ENCODE assay signal across 8 cellular contexts in genomic region chr9:113875420-113875916, GRCh38. TPM values are rescaled to one million over a fixed set of nuclear protein-coding genes. Genes with fewer than 3 reads are reported as not detected.
DNase-seq lines count a peak whose midpoint lies in the region; ATAC-seq and TF ChIP-seq lines count a peak whose summit lies in the region.

No MANE protein-coding gene starts in this region.

- H3K9me3 ChIP-seq in HCT116 (ENCODE audit: control insufficient read depth in 1 of 2, insufficient read depth in 1 of 2, low read depth in 1 of 2, low read length in 2 of 2) (no peaks in the 10 kb centered on the region), SK-N-MC (ENCODE audit: low read depth, low read length) (no peaks in the 10 kb centered on the region)

- peak overlapping the region; percentile 91 for H2AFZ ChIP-seq in HCT116 (ENCODE audit: low read depth, low read length, poor library complexity, severe bottlenecking)

- H3K36me3 ChIP-seq in HCT116 (ENCODE audit: control insufficient read depth in 1 of 2, insufficient read depth in 2 of 2, low read length in 2 of 2) (no peaks in the 10 kb centered on the region), SK-N-MC (ENCODE audit: insufficient read depth, low read length) (no peaks in the 10 kb centered on the region)

- RAD21 ChIA-PET in HCT116 (lab: Charles Lee; ENCODE audit: low non-redundant PET in 1 of 2, low total read pairs in 2 of 2, uncharacterized antibody in 2 of 2, unreplicated experiment in 2 of 2): no interaction called here

- BruUV-seq in HCT116 (replicated peaks; lab: Mats Ljungman, UMichigan): no TSS peak

- no peaks in the 10 kb centered on the region for H3K27me3 ChIP-seq in HCT116 (ENCODE audit: insufficient read depth, low read length)

- POLR2A ChIA-PET in HCT116 (lab: Charles Lee): no interaction called here

- H3K9me2 ChIP-seq in HCT116 (ENCODE audit: insufficient read depth): no peaks in the 10 kb centered on the region

- H3K4me1 ChIP-seq in HCT116 (ENCODE audit: control insufficient read depth in 1 of 2, insufficient read depth in 2 of 2, low read length in 2 of 2): peaks cover 8% of the 10 kb centered on the region in 2 experiments

- peak overlapping the region; percentile 76 for H3K4me2 ChIP-seq in HCT116 (ENCODE audit: low read length)

- H3K27ac ChIP-seq in HCT116 (ENCODE audit: low read depth, low read length): no peak overlapping the region
- no peak overlapping the region for H3K27ac ChIP-seq in SK-N-MC

- H3K9ac ChIP-seq in HCT116 (ENCODE audit: low read length) (peak overlapping the region; percentile 50), SK-N-MC (ENCODE audit: insufficient read length) (peak overlapping the region; percentile 56)

- H3K79me2 ChIP-seq in HCT116 (ENCODE audit: insufficient read depth, low read length): peaks cover 11% of the 10 kb centered on the region

- intact Hi-C loops in HCT116 (cut with micrococcal nuclease): loop anchor here (5.0 kb wide), 1 partner anchor 138 kb away; no protein-coding TSS in a partner anchor

- no peak for DNase-seq in HCT116 (ENCODE audit: low read depth, low spot score)
- no peak for DNase-seq in SK-N-MC (ENCODE audit: low read depth, low spot score)
- peak; percentile 37 for DNase-seq in fibroblast of peridontal ligament (ENCODE audit: extremely low read depth)
- no peak for DNase-seq in skeletal muscle cell (ENCODE audit: low read depth)
- no peak for DNase-seq in GM20000 (ENCODE audit: low spot score)
- no peak for DNase-seq in UCSD-AML1 (lab: John Stamatoyannopoulos, UW; ENCODE audit: unreplicated experiment)
- DNase-seq in H4 (ENCODE audit: low spot score): no peak
- DNase-seq in kidney glomerular epithelial cell (lab: John Stamatoyannopoulos, UW): no peak

- no peak for ATAC-seq in HCT116

- H3K4me3 ChIP-seq in HCT116 (replicated peaks in 1 of 2; ENCODE audit: low read depth in 1 of 2, low read length in 2 of 2) (peak overlapping the region; percentile 34 to 46), SK-N-MC (peak overlapping the region; percentile 72), skeletal muscle cell (ENCODE audit: low read depth, low read length) (peak overlapping the region; percentile 44)

- no peaks in the 10 kb centered on the region for H4K20me1 ChIP-seq in HCT116 (ENCODE audit: insufficient read depth)

- TF ChIP-seq RAD21 in HCT116 (IDR thresholded peaks at IDR 0.05; ENCODE audit: low read depth): no peak

- CTCF ChIA-PET in HCT116 (lab: Charles Lee): interaction anchor here (0.7 kb wide), 1 partner anchor 1036 kb away, joined by 4 read pairs; no protein-coding TSS in a partner anchor

- TF ChIP-seq POLR2A in HCT116 (IDR thresholded peaks at IDR 0.05; ENCODE audit: borderline replicate concordance, extremely low read depth, insufficient read depth, insufficient read length): no peak

- no peak for TF ChIP-seq CTCF in HCT116 (IDR thresholded peaks at IDR 0.05 in 2 of 3, conservative IDR thresholded peaks at IDR 0.05 in 1 of 3; ENCODE audit: borderline replicate concordance in 1 of 3, insufficient read depth in 1 of 3, low read depth in 2 of 3, low read length in 2 of 3)
- TF ChIP-seq CTCF in GM20000 (IDR thresholded peaks at IDR 0.05; ENCODE audit: extremely low read depth, missing control alignments): no peak

TF ChIP-seq in HCT116, 20 proteins besides CTCF, POLR2A, EP300 and RAD21:
- TF ChIP-seq SRF (IDR thresholded peaks at IDR 0.05; ENCODE audit: low read depth) (no peak), CEBPB (IDR thresholded peaks at IDR 0.05; ENCODE audit: low read depth) (no peak), SIN3A (IDR thresholded peaks at IDR 0.05; ENCODE audit: low read depth) (no peak), YY1 (IDR thresholded peaks at IDR 0.05; ENCODE audit: extremely low read depth, insufficient replicate concordance, low read depth, low read length) (no peak), ZFX (IDR thresholded peaks at IDR 0.05) (no peak), CBX3 (IDR thresholded peaks at IDR 0.05; ENCODE audit: low read depth) (no peak), POLR2AphosphoS5 (IDR thresholded peaks at IDR 0.05; ENCODE audit: low read depth, low read length) (no peak), JUND (IDR thresholded peaks at IDR 0.05) (no peak), EZH2 (IDR thresholded peaks at IDR 0.05) (no peak), ATF3 (IDR thresholded peaks at IDR 0.05) (no peak), EGR1 (IDR thresholded peaks at IDR 0.05; ENCODE audit: low read depth) (no peak), FOSL1 (IDR thresholded peaks at IDR 0.05; ENCODE audit: low read depth) (no peak), ZNF274 (IDR thresholded peaks at IDR 0.05; ENCODE audit: low read depth, low read length) (no peak), TCF7L2 (IDR thresholded peaks at IDR 0.05; ENCODE audit: borderline replicate concordance, extremely low read depth, insufficient read depth, insufficient read length) (no peak), ELF1 (IDR thresholded peaks at IDR 0.05; ENCODE audit: borderline replicate concordance, low read depth) (no peak), MAX (IDR thresholded peaks at IDR 0.05) (no peak), ZBTB33 (IDR thresholded peaks at IDR 0.05; ENCODE audit: extremely low read depth, insufficient replicate concordance, low read length) (no peak), REST (IDR thresholded peaks at IDR 0.05; ENCODE audit: low read depth) (no peak), SP1 (IDR thresholded peaks at IDR 0.05; ENCODE audit: low read depth) (no peak), EZH2phosphoT487 (IDR thresholded peaks at IDR 0.05; ENCODE audit: borderline replicate concordance) (no peak)

RNA-seq across cellular contexts. Expression of gene ZNF618, which starts 0.6 kb away (rescaled TPM):
- 13.5 TPM for total RNA-seq in HCT116 (2021; ENCODE audit: unreplicated experiment)
- 7.1 and 7.5 TPM in 2 replicates for polyA plus RNA-seq in HCT116 (2012)
- total RNA-seq in H4 (2014; rRNA removed; shearing (Covaris generic)): 4.8 and 4.9 TPM in 2 replicates
